In genomic region chr14:101825797-101826196, GRCh38 we compare ENCODE assay signal across 15 cellular contexts.
A peak's percentile ranks its signal among the peaks of the same experiment; 100 is the strongest.
DNase-seq lines count a peak whose midpoint lies in the region; ATAC-seq, FAIRE-seq and TF ChIP-seq lines count a peak whose summit lies in the region.
"Had no signal": no experiment of that assay in that cellular context is flagged by ENCODE, and none has a peak within 500 bp of the region (broad histone marks: within the 10 kb centered on the region; RNA-seq: fewer than 3 reads in every experiment).

No MANE protein-coding gene starts in this region.

- peaks cover 64% of the 10 kb centered on the region for H3K36me3 ChIP-seq in BLaER1
- peaks cover 4 to 7% of the 10 kb centered on the region in 2 experiments for H3K36me3 ChIP-seq in GM12878 (ENCODE audit: control insufficient read depth in 2 of 2, insufficient read depth in 2 of 2, low read length in 1 of 2)
- H3K36me3 ChIP-seq in osteoblast (ENCODE audit: insufficient read depth, low read length) = peaks cover 6% of the 10 kb centered on the region

- H3K9me3 ChIP-seq in BLaER1 = no peaks in the 10 kb centered on the region
- H3K9me3 ChIP-seq in GM12878 (replicated peaks; ENCODE audit: control insufficient read depth, insufficient read depth, low read length) = no peaks in the 10 kb centered on the region
- no peaks in the 10 kb centered on the region for H3K9me3 ChIP-seq in osteoblast (ENCODE audit: low read depth, low read length)

- H3K4me1 ChIP-seq in BLaER1 (peaks cover 97% of the 10 kb centered on the region), GM12878 (ENCODE audit: control insufficient read depth, insufficient read depth, low read length) (peaks cover 45% of the 10 kb centered on the region), osteoblast (ENCODE audit: insufficient read depth, low read length) (peaks cover 11% of the 10 kb centered on the region)

- ATAC-seq in GM12878 = peak; percentile 15
- ATAC-seq in HG02571 (IDR thresholded peaks at IDR 0.05; ENCODE audit: unreplicated experiment) = no peak
- no peak for ATAC-seq in HG02642 (IDR thresholded peaks at IDR 0.05; ENCODE audit: poor library complexity, unreplicated experiment)

- no peak for TF ChIP-seq CTCF in GM12878 (IDR thresholded peaks at IDR 0.05 in 2 of 3, conservative IDR thresholded peaks at IDR 0.05 in 1 of 3; ENCODE audit: control insufficient read depth in 2 of 3, extremely low read depth in 1 of 3, insufficient read depth in 1 of 3, low read depth in 3 of 3, low read length in 3 of 3)
- TF ChIP-seq CTCF in osteoblast (IDR thresholded peaks at IDR 0.05; ENCODE audit: extremely low read depth, low read depth, low read length) = no peak

- CTCF ChIA-PET in GM12878 (lab: Yijun Ruan, JAX) = interaction anchor here (1.1 to 5.0 kb wide), 6 partner anchors 12 to 55 kb away, joined by 3 to 26 read pairs (median 8); no protein-coding TSS in a partner anchor

- H3K27me3 ChIP-seq in BLaER1 (no peaks in the 10 kb centered on the region), GM12878 (replicated peaks in 1 of 2; ENCODE audit: control insufficient read depth in 2 of 2, insufficient read depth in 2 of 2, low read length in 1 of 2) (no peaks in the 10 kb centered on the region), osteoblast (ENCODE audit: insufficient read depth, low read length) (no peaks in the 10 kb centered on the region)

- TF ChIP-seq POLR2A in GM12878 (IDR thresholded peaks at IDR 0.05; ENCODE audit: low read depth, low read length) = no peak

- H3K79me2 ChIP-seq in GM12878 (ENCODE audit: control insufficient read depth, insufficient read depth, low read length) = peaks cover 84% of the 10 kb centered on the region
- peaks cover 98% of the 10 kb centered on the region for H3K79me2 ChIP-seq in osteoblast (ENCODE audit: insufficient read depth, low read length)

- DNase-seq in GM19239 (ENCODE audit: insufficient read length, low spot score) = no peak
- no peak for DNase-seq in GM12878 (ENCODE audit: low read depth, low spot score)
- DNase-seq in osteoblast (ENCODE audit: insufficient read length, low spot score, missing footprints) = no peak
- no peak for DNase-seq in NCI-H510A treated with DMSO at 0.1 percent for 48 hours (lab: John Stamatoyannopoulos, UW)
- no peak for DNase-seq in NCI-H2029 (lab: John Stamatoyannopoulos, UW)
- DNase-seq: activated CD8-positive, alpha-beta memory T cell treated with anti-CD3 and anti-CD28 coated beads for 24 hours; COR-L47; foreskin melanocyte; mesendoderm; stimulated activated CD8-positive, alpha-beta memory T cell treated with anti-CD3 and anti-CD28 coated beads, Interleukin-4, amount 100 ng/mL, for 48 hours had no signal

- SMC1A ChIA-PET in GM12878 (lab: Charles Lee; ENCODE audit: uncharacterized antibody, unreplicated experiment) = interaction anchor here (0.7 to 5.6 kb wide), 10 partner anchors 9 to 55 kb away, joined by 3 to 98 read pairs (median 6); no protein-coding TSS in a partner anchor

- in situ Hi-C loops in GM12878 (cut with MboI) = no loop called here

- H3K9ac ChIP-seq in BLaER1 = peak overlapping the region; percentile 90
- peak overlapping the region; percentile 38; the same call in 1 of the 2 replicates for H3K9ac ChIP-seq in GM12878 (ENCODE audit: control insufficient read depth, insufficient read depth, low read length)

- POLR2A ChIA-PET in GM12878 (lab: Charles Lee) = interaction anchor here (0.6 to 4.7 kb wide), 5 partner anchors 11 to 1800 kb away, joined by 3 to 176 read pairs (median 7); no protein-coding TSS in a partner anchor

- TF ChIP-seq RAD21 in GM12878 (IDR thresholded peaks at IDR 0.05; ENCODE audit: insufficient read depth, low read depth, low read length) = no peak

- peak overlapping the region; percentile 96 for H3K4me2 ChIP-seq in BLaER1
- H3K4me2 ChIP-seq in GM12878 (ENCODE audit: control insufficient read depth, insufficient read depth) = peak overlapping the region; percentile 70; the same call in 1 of the 2 replicates
- H3K4me2 ChIP-seq in osteoblast (ENCODE audit: insufficient read depth, low read length) = no peak overlapping the region

- H4K20me1 ChIP-seq in BLaER1 (peaks cover 49% of the 10 kb centered on the region), GM12878 (ENCODE audit: control insufficient read depth, insufficient read depth) (no peaks in the 10 kb centered on the region), osteoblast (ENCODE audit: insufficient read depth, low read length) (no peaks in the 10 kb centered on the region)

- RAD21 ChIA-PET in GM12878 (lab: Charles Lee; ENCODE audit: unreplicated experiment) = interaction anchor here (0.6 to 5.4 kb wide), 7 partner anchors 11 to 133 kb away, joined by 3 to 111 read pairs (median 5); no protein-coding TSS in a partner anchor

- no TSS peak for BruUV-seq in GM12878 (replicated peaks; lab: Mats Ljungman, UMichigan)

- H3K27ac ChIP-seq in BLaER1 = peak overlapping the region; percentile 91
- H3K27ac ChIP-seq in GM12878 (ENCODE audit: control insufficient read depth, insufficient read depth) = peak overlapping the region; percentile 99
- H3K27ac ChIP-seq in osteoblast (ENCODE audit: low read depth, low read length) = peak overlapping the region; percentile 67

- 44% methylated on average over 3 of the region's 3 CpGs for WGBS in GM12878 (ENCODE audit: insufficient coverage, insufficient replicate concordance, low lambda C conversion rate, missing lambda C conversion rate)

- intact Hi-C loops in GM12878 (cut with micrococcal nuclease; ENCODE audit: unreplicated experiment) = no loop called here

- H3K4me3 ChIP-seq in BLaER1 (peak overlapping the region; percentile 73), GM12878 (peak overlapping the region; percentile 67), osteoblast (ENCODE audit: insufficient read depth, low read length) (no peak overlapping the region)
- H3K4me3 ChIP-seq: K562 had no signal

- TF ChIP-seq EP300 in GM12878 (IDR thresholded peaks at IDR 0.05; ENCODE audit: borderline replicate concordance in 1 of 2, control insufficient read depth in 1 of 2, low read depth in 2 of 2, low read length in 2 of 2) = no peak

- peak; percentile 84 for FAIRE-seq in GM19239 (lab: Jason Lieb, UNC)
- no peak for FAIRE-seq in GM12878 (lab: Jason Lieb, UNC)
- FAIRE-seq: bronchial epithelial cell had no signal

- H2AFZ ChIP-seq in GM12878 (ENCODE audit: control insufficient read depth, low read depth, low read length) = no peak overlapping the region
- no peak overlapping the region for H2AFZ ChIP-seq in osteoblast (ENCODE audit: low read length)

TF ChIP-seq in GM12878, 131 proteins besides CTCF, POLR2A, EP300 and RAD21 (continues in another document):
- TF ChIP-seq USF2 (IDR thresholded peaks at IDR 0.05; ENCODE audit: borderline replicate concordance, low read depth, low read length) (no peak), SPI1 (IDR thresholded peaks at IDR 0.05; ENCODE audit: borderline replicate concordance, insufficient read depth, low read depth, low read length) (peak; percentile 3; the same call in 1 of the 2 replicates), TCF12 (IDR thresholded peaks at IDR 0.05; ENCODE audit: low read depth, low read length) (no peak), ZNF384 (IDR thresholded peaks at IDR 0.05; ENCODE audit: borderline replicate concordance, low read depth, low read length) (no peak), PML (IDR thresholded peaks at IDR 0.05; ENCODE audit: low read length) (no peak), NKRF (conservative IDR thresholded peaks at IDR 0.05) (no peak), POLR2AphosphoS5 (IDR thresholded peaks at IDR 0.05; ENCODE audit: low read length) (peak; percentile 36; the same call in 1 of the 2 replicates), BCLAF1 (IDR thresholded peaks at IDR 0.05) (no peak), ATF7 (IDR thresholded peaks at IDR 0.05; ENCODE audit: low read depth) (no peak), SRF (IDR thresholded peaks at IDR 0.05; ENCODE audit: low read depth in 2 of 2, low read length in 2 of 2) (no peak)
